8 cellular contexts compared by ENCODE assay signal in the genomic region with DNA sequence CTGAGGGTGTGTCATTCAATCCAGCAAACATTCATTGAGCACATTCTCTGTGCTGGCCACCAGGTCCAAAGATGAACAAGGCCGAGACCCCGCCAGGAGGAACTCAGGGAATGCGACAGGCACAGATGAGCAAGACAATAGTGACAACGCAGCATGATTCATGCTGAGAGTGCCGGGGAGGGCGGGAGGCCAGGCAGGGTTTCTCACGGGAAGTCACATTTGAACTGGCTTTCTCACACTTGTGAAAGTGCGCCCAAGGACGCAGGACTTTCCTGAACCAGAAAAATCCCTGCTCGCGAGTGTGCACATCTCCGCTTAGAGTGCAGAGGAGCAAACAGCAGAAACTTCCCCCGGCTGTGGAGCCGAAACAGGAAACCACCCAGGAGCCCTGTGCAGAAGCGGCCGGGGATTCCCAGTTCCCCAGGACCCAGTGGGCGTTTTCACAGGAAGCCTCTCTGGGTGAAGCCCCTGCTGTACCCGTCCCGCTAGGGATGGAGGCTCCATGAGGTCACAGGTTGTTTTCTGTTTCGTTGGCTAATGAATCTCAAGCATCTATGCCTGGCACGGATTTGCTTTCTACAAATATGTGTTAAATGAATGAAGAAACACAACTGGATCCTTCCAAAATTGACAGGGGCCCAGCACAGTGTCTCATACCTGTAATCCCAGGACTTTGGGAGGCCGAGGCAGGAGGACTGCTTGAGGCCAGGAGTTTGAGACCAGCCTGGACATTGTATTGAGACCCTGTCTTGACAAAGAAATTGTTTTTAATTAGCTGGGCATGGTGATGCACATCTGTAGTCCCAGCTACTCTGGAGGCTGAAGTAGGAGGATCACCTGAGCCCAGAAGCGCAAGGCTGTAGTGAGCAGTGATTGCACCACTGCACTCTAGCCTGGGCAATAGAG.
DNase-seq lines count a peak whose midpoint lies in the region; ATAC-seq, FAIRE-seq and TF ChIP-seq lines count a peak whose summit lies in the region.

No MANE protein-coding gene starts in this region.

- no peaks in the 10 kb centered on the region for H4K20me1 ChIP-seq in astrocyte (ENCODE audit: insufficient read depth, low read length)

- no peaks in the 10 kb centered on the region for H3K36me3 ChIP-seq in astrocyte (ENCODE audit: insufficient read depth, low read length)

- ATAC-seq in GM19372 (IDR thresholded peaks at IDR 0.05; ENCODE audit: low read depth, unreplicated experiment) (peak; percentile 41), HG03457 (IDR thresholded peaks at IDR 0.05; ENCODE audit: unreplicated experiment) (peak; percentile 60)

- TF ChIP-seq CTCF in AG04449 (IDR thresholded peaks at IDR 0.05; ENCODE audit: insufficient read depth, low read length, missing control alignments) (no peak), astrocyte (IDR thresholded peaks at IDR 0.05; ENCODE audit: insufficient read depth, low read depth, low read length) (no peak)

- no peaks in the 10 kb centered on the region for H3K36me3 Mint-ChIP-seq in T-helper 2 cell treated with Interferon-gamma antibody and Interleukin-4, amounts not matched to agents 5 μg/mL and 100 μg/mL, for 36 hours (ENCODE audit: low read depth)
- H3K36me3 Mint-ChIP-seq in astrocyte (ENCODE audit: low read depth, unreplicated experiment): no peaks in the 10 kb centered on the region

- no peak for FAIRE-seq in astrocyte (lab: Jason Lieb, UNC)

- peak overlapping the region; percentile 82 for H3K4me2 ChIP-seq in astrocyte (ENCODE audit: low read length)

- H3K4me1 Mint-ChIP-seq in T-helper 2 cell treated with Interferon-gamma antibody and Interleukin-4, amounts not matched to agents 5 μg/mL and 100 μg/mL, for 36 hours (ENCODE audit: low read depth): peaks cover 61% of the 10 kb centered on the region
- H3K4me1 Mint-ChIP-seq in astrocyte (ENCODE audit: low read depth, unreplicated experiment): peaks cover 11% of the 10 kb centered on the region

- POLR2A ChIA-PET in AG04449 (lab: Yijun Ruan, JAX): no interaction called here

- peak; percentile 24 for DNase-seq in AG04449 (ENCODE audit: low read depth, low spot score)
- DNase-seq in T-helper 2 cell treated with Interferon-gamma antibody and Interleukin-4, amounts not matched to agents 5 μg/mL and 100 μg/mL, for 36 hours (ENCODE audit: low spot score): peak; percentile 94
- DNase-seq in astrocyte (ENCODE audit: low read depth): peak; percentile 56
- peak; percentile 79 for DNase-seq in iris pigment epithelial cell (ENCODE audit: low read depth)
- DNase-seq in stimulated activated CD4-positive, alpha-beta T cell treated with anti-CD3 and anti-CD28 coated beads, Interleukin-1b, Interleukin-23, amount 100 ng/mL, for 1 hour (ENCODE audit: low read depth in 2 of 2): peak; percentile 46 to 77
- no peak for DNase-seq in DMS79 (lab: John Stamatoyannopoulos, UW)

- H3K27me3 Mint-ChIP-seq in T-helper 2 cell treated with Interferon-gamma antibody and Interleukin-4, amounts not matched to agents 5 μg/mL and 100 μg/mL, for 36 hours (ENCODE audit: low read depth): peaks cover 1% of the 10 kb centered on the region
- H3K27me3 Mint-ChIP-seq in astrocyte (ENCODE audit: low read depth, unreplicated experiment): no peaks in the 10 kb centered on the region

- H3K79me2 ChIP-seq in astrocyte (ENCODE audit: insufficient read depth, low read length): no peaks in the 10 kb centered on the region

- H3K4me3 ChIP-seq in AG04449 (ENCODE audit: low read depth, low read length) (peak overlapping the region; percentile 37), astrocyte (ENCODE audit: insufficient read depth, low read depth, low read length) (peak overlapping the region; percentile 21)

- no peaks in the 10 kb centered on the region for H3K9me3 Mint-ChIP-seq in T-helper 2 cell treated with Interferon-gamma antibody and Interleukin-4, amounts not matched to agents 5 μg/mL and 100 μg/mL, for 36 hours
- H3K9me3 Mint-ChIP-seq in astrocyte (ENCODE audit: unreplicated experiment): peaks cover 11% of the 10 kb centered on the region

- peaks cover 13% of the 10 kb centered on the region for H3K4me1 ChIP-seq in astrocyte (ENCODE audit: insufficient read depth, low read length)

- H3K27ac Mint-ChIP-seq in T-helper 2 cell treated with Interferon-gamma antibody and Interleukin-4, amounts not matched to agents 5 μg/mL and 100 μg/mL, for 36 hours: peak overlapping the region; percentile 78
- H3K27ac Mint-ChIP-seq in astrocyte (ENCODE audit: unreplicated experiment): peak overlapping the region; percentile 66

- H3K9me3 ChIP-seq in astrocyte (ENCODE audit: insufficient read depth, low read depth, low read length): no peaks in the 10 kb centered on the region

- CTCF ChIA-PET in AG04449 (lab: Yijun Ruan, JAX): interaction anchor here (5.6 to 9.3 kb wide), 4 partner anchors 9 to 259 kb away, joined by 60 to 1002 read pairs (median 120); no protein-coding TSS in a partner anchor

- H3K9ac ChIP-seq in astrocyte (ENCODE audit: low read length): peak overlapping the region; percentile 65

- H3K27ac ChIP-seq in astrocyte (ENCODE audit: low read depth, low read length): peak overlapping the region; percentile 56

- peak overlapping the region; percentile 74 for H3K4me3 Mint-ChIP-seq in T-helper 2 cell treated with Interferon-gamma antibody and Interleukin-4, amounts not matched to agents 5 μg/mL and 100 μg/mL, for 36 hours
- no peak overlapping the region for H3K4me3 Mint-ChIP-seq in astrocyte (ENCODE audit: unreplicated experiment)

- peak overlapping the region; percentile 70 for H2AFZ ChIP-seq in astrocyte (ENCODE audit: low read depth, low read length)

- no peaks in the 10 kb centered on the region for H3K27me3 ChIP-seq in astrocyte (ENCODE audit: insufficient read depth, low read length)
